ENCODE assay signal across 17 cellular contexts in the genomic region with DNA sequence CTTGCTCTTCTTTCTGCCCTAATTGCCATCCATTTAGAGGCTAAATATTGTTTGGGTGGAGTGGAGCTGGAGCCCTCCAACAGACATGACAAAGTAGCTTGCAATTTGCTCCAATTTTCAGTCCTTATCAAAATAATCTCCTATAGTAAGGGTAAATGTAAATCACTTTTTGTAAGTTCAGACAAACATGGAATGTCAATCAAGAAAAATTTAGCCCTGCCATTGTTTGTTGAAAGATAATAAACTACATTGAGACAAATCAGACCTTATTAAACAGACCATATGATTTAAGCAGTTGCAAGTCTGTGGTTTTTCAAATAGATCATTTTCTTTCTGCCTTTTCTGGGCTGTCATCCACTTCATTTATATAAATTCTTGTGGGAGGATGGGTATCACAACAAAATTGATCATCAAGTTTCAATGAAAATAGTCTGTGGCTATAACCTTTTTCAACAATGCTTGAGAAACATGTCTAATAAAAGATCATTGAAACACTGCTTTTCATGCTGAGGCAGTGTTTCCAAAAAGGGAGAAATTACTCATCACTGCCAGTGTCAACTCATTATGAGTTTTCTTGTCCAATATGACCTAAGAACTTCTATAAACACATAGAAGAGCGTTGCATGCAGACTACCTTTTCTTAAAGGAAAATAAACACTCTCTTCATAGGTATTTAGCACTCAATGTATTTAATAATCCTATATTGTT.
DNase-seq lines count a peak whose midpoint lies in the region; ATAC-seq lines count a peak whose summit lies in the region.
"Had no signal": no experiment of that assay in that cellular context is flagged by ENCODE, and none has a peak within 500 bp of the region (broad histone marks: within the 10 kb centered on the region; RNA-seq: fewer than 3 reads in every experiment).

No MANE protein-coding gene starts in this region.

- H3K4me1 Mint-ChIP-seq in activated T-helper 17 cell treated with anti-CD3 and anti-CD28 coated beads, Interleukin-2, amount 50 U/mL, for 72 hours = peaks cover 8% of the 10 kb centered on the region
- H3K4me1 Mint-ChIP-seq in stimulated activated naive CD8-positive, alpha-beta T cell treated with anti-CD3 and anti-CD28 coated beads, Interleukin-15, amount 100 ng/mL, for 72 hours = peaks cover 17% of the 10 kb centered on the region
- H3K4me1 Mint-ChIP-seq: GM23338 had no signal

- peak; percentile 15 for DNase-seq in stimulated activated CD4-positive, alpha-beta T cell treated with anti-CD3 and anti-CD28 coated beads, Interleukin-15, amount 100 ng/mL, for 24 hours
- DNase-seq in stimulated activated CD4-positive, alpha-beta T cell treated with anti-CD3 and anti-CD28 coated beads, Interleukin-12 subunit alpha, Interleukin-12 subunit beta, amount 100 ng/mL, for 4 hours = no peak
- peak in 1 of 2 donors; percentile 14 for DNase-seq in stimulated activated naive CD8-positive, alpha-beta T cell treated with anti-CD3 and anti-CD28 coated beads, Interleukin-15, amount 100 ng/mL, for 72 hours
- DNase-seq in NCI-H2029 treated with DMSO at 0.1 percent for 48 hours (lab: John Stamatoyannopoulos, UW) (no peak), NCI-H1092 (lab: John Stamatoyannopoulos, UW) (no peak)
- DNase-seq: BE2C; DMS79; effector memory CD8-positive, alpha-beta T cell; mucosa of descending colon; NCI-H1436; NCI-H526 treated with DMSO at 0.1 percent for 48 hours; SJCRH30; stimulated activated naive CD4-positive, alpha-beta T cell had no signal

- H3K27ac Mint-ChIP-seq in activated T-helper 17 cell treated with anti-CD3 and anti-CD28 coated beads, Interleukin-2, amount 50 U/mL, for 72 hours = peak overlapping the region; percentile 62
- H3K27ac Mint-ChIP-seq in stimulated activated naive CD8-positive, alpha-beta T cell treated with anti-CD3 and anti-CD28 coated beads, Interleukin-15, amount 100 ng/mL, for 72 hours = peak overlapping the region in 1 of 2 donors; percentile 90
- H3K27ac Mint-ChIP-seq: effector memory CD8-positive, alpha-beta T cell; GM23338 had no signal

- no peaks in the 10 kb centered on the region for H3K36me3 Mint-ChIP-seq in activated T-helper 17 cell treated with anti-CD3 and anti-CD28 coated beads, Interleukin-2, amount 50 U/mL, for 72 hours (ENCODE audit: low read depth)

- H3K9me3 Mint-ChIP-seq in activated T-helper 17 cell treated with anti-CD3 and anti-CD28 coated beads, Interleukin-2, amount 50 U/mL, for 72 hours = no peaks in the 10 kb centered on the region
- no peaks in the 10 kb centered on the region for H3K9me3 Mint-ChIP-seq in stimulated activated naive CD8-positive, alpha-beta T cell treated with anti-CD3 and anti-CD28 coated beads, Interleukin-15, amount 100 ng/mL, for 72 hours
- H3K9me3 Mint-ChIP-seq: effector memory CD8-positive, alpha-beta T cell; GM23338 had no signal

- H3K4me3 Mint-ChIP-seq in activated T-helper 17 cell treated with anti-CD3 and anti-CD28 coated beads, Interleukin-2, amount 50 U/mL, for 72 hours = no peak overlapping the region
- peak overlapping the region in 1 of 2 donors; percentile 4 for H3K4me3 Mint-ChIP-seq in stimulated activated naive CD8-positive, alpha-beta T cell treated with anti-CD3 and anti-CD28 coated beads, Interleukin-15, amount 100 ng/mL, for 72 hours
- H3K4me3 Mint-ChIP-seq: effector memory CD8-positive, alpha-beta T cell; GM23338 had no signal

- H3K27me3 Mint-ChIP-seq in activated T-helper 17 cell treated with anti-CD3 and anti-CD28 coated beads, Interleukin-2, amount 50 U/mL, for 72 hours = no peaks in the 10 kb centered on the region
- no peaks in the 10 kb centered on the region for H3K27me3 Mint-ChIP-seq in stimulated activated naive CD8-positive, alpha-beta T cell treated with anti-CD3 and anti-CD28 coated beads, Interleukin-15, amount 100 ng/mL, for 72 hours
- H3K27me3 Mint-ChIP-seq: effector memory CD8-positive, alpha-beta T cell had no signal

- ATAC-seq in HG02973 (IDR thresholded peaks at IDR 0.05; ENCODE audit: unreplicated experiment) (peak; percentile 56), GM21447 (IDR thresholded peaks at IDR 0.05; ENCODE audit: unreplicated experiment) (no peak)
- ATAC-seq in activated T-helper 17 cell treated with anti-CD3 and anti-CD28 coated beads, Interleukin-2, amount 50 U/mL, for 72 hours (replicated peaks) = peak; percentile 89
- peak; percentile 89 for ATAC-seq in stimulated activated naive CD8-positive, alpha-beta T cell treated with anti-CD3 and anti-CD28 coated beads, Interleukin-15, amount 100 ng/mL, for 72 hours
- ATAC-seq: effector memory CD8-positive, alpha-beta T cell; GM23338; mucosa of descending colon had no signal
